In the genomic region with DNA sequence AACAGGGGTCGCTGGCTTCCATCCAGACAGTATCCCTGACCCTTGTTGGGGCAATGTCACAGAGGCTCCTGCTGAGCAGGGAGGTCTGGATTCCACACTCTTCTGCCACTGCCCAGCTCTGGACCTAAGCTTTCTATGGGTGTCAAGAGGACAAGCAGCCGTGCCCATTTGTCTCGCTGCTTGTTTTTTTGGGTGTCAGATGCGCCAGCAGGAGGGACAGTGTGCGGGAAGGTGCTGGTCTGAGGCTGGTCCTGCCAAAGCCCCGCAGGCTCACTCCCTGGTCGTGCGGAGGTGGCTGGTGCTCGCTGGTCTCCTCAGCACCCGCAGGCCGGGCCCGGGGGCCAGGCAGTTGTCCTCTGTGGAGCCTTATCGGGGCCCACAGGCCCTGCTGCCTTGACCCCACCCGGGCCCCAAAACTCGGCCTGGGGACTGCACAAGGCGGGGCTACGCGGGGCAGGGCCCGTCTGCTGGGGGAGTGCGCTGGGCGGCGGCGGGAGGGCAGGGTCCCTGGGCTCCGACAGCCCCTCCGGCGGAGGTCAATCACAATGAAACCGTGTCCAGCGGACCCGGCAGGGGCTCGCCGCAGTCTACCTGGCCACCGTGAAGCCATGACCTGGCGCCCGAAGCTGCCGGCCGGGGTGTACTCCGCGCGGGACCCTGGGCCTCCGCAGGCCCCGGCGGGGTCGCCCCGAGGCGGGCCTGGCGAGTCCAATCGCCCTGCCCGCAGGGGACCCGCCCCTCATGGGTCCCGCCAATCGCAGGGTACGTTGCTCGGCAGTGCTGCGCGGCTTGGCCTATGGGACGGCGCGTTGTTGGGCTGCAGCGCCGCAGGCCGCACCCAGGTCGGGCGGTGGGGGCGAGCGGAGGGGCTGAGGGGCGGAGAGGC, we compare ENCODE assay signal across 8 cellular contexts. TPM values are rescaled to one million over a fixed set of nuclear protein-coding genes. Genes with fewer than 3 reads are reported as not detected.
DNase-seq lines count a peak whose midpoint lies in the region; ATAC-seq and TF ChIP-seq lines count a peak whose summit lies in the region.

A gene with protein sequence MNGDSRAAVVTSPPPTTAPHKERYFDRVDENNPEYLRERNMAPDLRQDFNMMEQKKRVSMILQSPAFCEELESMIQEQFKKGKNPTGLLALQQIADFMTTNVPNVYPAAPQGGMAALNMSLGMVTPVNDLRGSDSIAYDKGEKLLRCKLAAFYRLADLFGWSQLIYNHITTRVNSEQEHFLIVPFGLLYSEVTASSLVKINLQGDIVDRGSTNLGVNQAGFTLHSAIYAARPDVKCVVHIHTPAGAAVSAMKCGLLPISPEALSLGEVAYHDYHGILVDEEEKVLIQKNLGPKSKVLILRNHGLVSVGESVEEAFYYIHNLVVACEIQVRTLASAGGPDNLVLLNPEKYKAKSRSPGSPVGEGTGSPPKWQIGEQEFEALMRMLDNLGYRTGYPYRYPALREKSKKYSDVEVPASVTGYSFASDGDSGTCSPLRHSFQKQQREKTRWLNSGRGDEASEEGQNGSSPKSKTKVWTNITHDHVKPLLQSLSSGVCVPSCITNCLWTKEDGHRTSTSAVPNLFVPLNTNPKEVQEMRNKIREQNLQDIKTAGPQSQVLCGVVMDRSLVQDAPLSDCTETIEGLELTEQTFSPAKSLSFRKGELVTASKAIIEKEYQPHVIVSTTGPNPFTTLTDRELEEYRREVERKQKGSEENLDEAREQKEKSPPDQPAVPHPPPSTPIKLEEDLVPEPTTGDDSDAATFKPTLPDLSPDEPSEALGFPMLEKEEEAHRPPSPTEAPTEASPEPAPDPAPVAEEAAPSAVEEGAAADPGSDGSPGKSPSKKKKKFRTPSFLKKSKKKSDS (plus strand): TSS at position 822 of the 886 bp plus-strand sequence. CDS start 32,072 bp downstream, outside the sequence.

- no peaks in the 10 kb centered on the region for H3K36me3 ChIP-seq in DOHH2 (ENCODE audit: control insufficient read depth, low read length)
- no peaks in the 10 kb centered on the region for H3K36me3 ChIP-seq in neural cell (ENCODE audit: insufficient read depth, low read length)

- H4K20me1 ChIP-seq in DOHH2 (ENCODE audit: control insufficient read depth, insufficient read depth, low read depth, low read length): peaks cover 23% of the 10 kb centered on the region; the same call in 1 of the 2 replicates
- no peaks in the 10 kb centered on the region for H4K20me1 ChIP-seq in neural cell (ENCODE audit: insufficient read depth)

- peak within 1 kb of the TSS; percentile 95 for H3K9ac ChIP-seq in neural cell (ENCODE audit: low read length)

- peak within 1 kb of the TSS; percentile 38 for H2AFZ ChIP-seq in neural cell (ENCODE audit: low read depth, low read length)

- H3K9me3 ChIP-seq in DOHH2 (ENCODE audit: control insufficient read depth, insufficient read depth, low read length) (no peaks in the 10 kb centered on the region), neural cell (ENCODE audit: low read length) (no peaks in the 10 kb centered on the region)

- peak within 1 kb of the TSS; percentile 98 for H3K4me2 ChIP-seq in DOHH2 (ENCODE audit: low read length)
- H3K4me2 ChIP-seq in neural cell (ENCODE audit: low read length): peak within 1 kb of the TSS; percentile 97

- H3K79me2 ChIP-seq in DOHH2 (ENCODE audit: control insufficient read depth, low read length): peaks cover 41% of the 10 kb centered on the region
- peaks cover 38% of the 10 kb centered on the region for H3K79me2 ChIP-seq in neural cell (replicated peaks; ENCODE audit: insufficient read depth, low read length)

- ATAC-seq in GM21717 (IDR thresholded peaks at IDR 0.05; ENCODE audit: unreplicated experiment): peak; percentile 77
- peak; percentile 98 for ATAC-seq in stimulated activated naive CD8-positive, alpha-beta T cell treated with anti-CD3 and anti-CD28 coated beads, Interleukin-15, amount 100 ng/mL, for 72 hours

- in situ Hi-C loops in KBM-7 (cut with MboI; ENCODE audit: low pct_unique_long_range_greater_than_20kb, low sequenced_read_pairs): no loop called here

- POLR2A ChIA-PET in RWPE1 (lab: Yijun Ruan, JAX; ENCODE audit: low non-redundant PET): no interaction called here

- H3K9me2 ChIP-seq in DOHH2 (replicated peaks; ENCODE audit: control insufficient read depth, low read length) (no peaks in the 10 kb centered on the region), neural cell (ENCODE audit: insufficient read depth, low read length) (no peaks in the 10 kb centered on the region)

- peak; percentile 8 for TF ChIP-seq RAD21 in neural cell (conservative IDR thresholded peaks at IDR 0.05)

- H3K4me1 ChIP-seq in DOHH2 (ENCODE audit: control insufficient read depth, low read length): peaks cover 44% of the 10 kb centered on the region

- H3F3A ChIP-seq in DOHH2 (ENCODE audit: control insufficient read depth, insufficient read depth): peaks cover 16% of the 10 kb centered on the region
- no peaks in the 10 kb centered on the region for H3F3A ChIP-seq in neural cell (ENCODE audit: insufficient read depth, low read length, poor library complexity, severe bottlenecking)

- H3K4me3 Mint-ChIP-seq in stimulated activated naive CD8-positive, alpha-beta T cell treated with anti-CD3 and anti-CD28 coated beads, Interleukin-15, amount 100 ng/mL, for 72 hours: peak within 1 kb of the TSS; percentile 85 to 90

- H3K27me3 ChIP-seq in DOHH2 (ENCODE audit: control insufficient read depth, low read length) (peaks cover 15% of the 10 kb centered on the region; the same call in 1 of the 2 replicates), neural cell (ENCODE audit: insufficient read depth, low read depth, low read length) (no peaks in the 10 kb centered on the region)

- CTCF ChIA-PET in RWPE1 (lab: Yijun Ruan, JAX): interaction anchor here (0.9 kb wide), 1 partner anchor 12 kb away, joined by 5 read pairs; no protein-coding TSS in a partner anchor

- no peaks in the 10 kb centered on the region for H3K27me3 Mint-ChIP-seq in stimulated activated naive CD8-positive, alpha-beta T cell treated with anti-CD3 and anti-CD28 coated beads, Interleukin-15, amount 100 ng/mL, for 72 hours

- H3K27ac ChIP-seq in DOHH2 (ENCODE audit: low read depth, low read length) (no peak within 1 kb of the TSS), RWPE1 (peak within 1 kb of the TSS; percentile 85), neural cell (ENCODE audit: low read length) (peak within 1 kb of the TSS; percentile 83)

- DNase-seq in KBM-7 (peak; percentile 98), RWPE1 (ENCODE audit: low spot score) (peak; percentile 99), fibroblast of the conjunctiva (ENCODE audit: low read depth) (peak; percentile 86)
- peak; percentile 98 for DNase-seq in activated effector memory CD4-positive, alpha-beta T cell treated with anti-CD3 and anti-CD28 coated beads, Interleukin-2, amount 50 U/mL, for 16 hours
- DNase-seq in stimulated activated naive CD8-positive, alpha-beta T cell treated with anti-CD3 and anti-CD28 coated beads, Interleukin-15, amount 100 ng/mL, for 72 hours: peak; percentile 97 to 99

- TF ChIP-seq CTCF in DOHH2 (IDR thresholded peaks at IDR 0.05; ENCODE audit: low read depth, low read length, poor library complexity, severe bottlenecking) (no peak), RWPE1 (conservative IDR thresholded peaks at IDR 0.05; ENCODE audit: low read depth) (no peak), neural cell (IDR thresholded peaks at IDR 0.05; ENCODE audit: poor library complexity, severe bottlenecking) (no peak)

- H3K4me3 ChIP-seq in DOHH2 (ENCODE audit: low read length) (peak within 1 kb of the TSS; percentile 94), neural cell (ENCODE audit: low read length) (peak within 1 kb of the TSS; percentile 95)

- TF ChIP-seq EP300 in neural cell (conservative IDR thresholded peaks at IDR 0.05; ENCODE audit: poor library complexity, severe bottlenecking): no peak

- peaks cover 8 to 9% of the 10 kb centered on the region in 2 donors for H3K9me3 Mint-ChIP-seq in stimulated activated naive CD8-positive, alpha-beta T cell treated with anti-CD3 and anti-CD28 coated beads, Interleukin-15, amount 100 ng/mL, for 72 hours

- H3K27ac Mint-ChIP-seq in stimulated activated naive CD8-positive, alpha-beta T cell treated with anti-CD3 and anti-CD28 coated beads, Interleukin-15, amount 100 ng/mL, for 72 hours: peak within 1 kb of the TSS; percentile 89 to 98

- H3K4me1 Mint-ChIP-seq in stimulated activated naive CD8-positive, alpha-beta T cell treated with anti-CD3 and anti-CD28 coated beads, Interleukin-15, amount 100 ng/mL, for 72 hours: peaks cover 63% of the 10 kb centered on the region

TF ChIP-seq in neural cell, 6 proteins besides CTCF, POLR2A, EP300 and RAD21:
- TF ChIP-seq TAF1 (IDR thresholded peaks at IDR 0.05; ENCODE audit: low read depth) (peak; percentile 47), POLR2AphosphoS5 (IDR thresholded peaks at IDR 0.05) (peak; percentile 83), EZH2 (IDR thresholded peaks at IDR 0.05; ENCODE audit: borderline replicate concordance, insufficient read depth, low read length, poor library complexity, severe bottlenecking) (no peak), SMC3 (conservative IDR thresholded peaks at IDR 0.05; ENCODE audit: poor library complexity) (no peak), MXI1 (conservative IDR thresholded peaks at IDR 0.05; ENCODE audit: poor library complexity, severe bottlenecking) (peak; percentile 62)
- TF ChIP-seq, protein P1, sequence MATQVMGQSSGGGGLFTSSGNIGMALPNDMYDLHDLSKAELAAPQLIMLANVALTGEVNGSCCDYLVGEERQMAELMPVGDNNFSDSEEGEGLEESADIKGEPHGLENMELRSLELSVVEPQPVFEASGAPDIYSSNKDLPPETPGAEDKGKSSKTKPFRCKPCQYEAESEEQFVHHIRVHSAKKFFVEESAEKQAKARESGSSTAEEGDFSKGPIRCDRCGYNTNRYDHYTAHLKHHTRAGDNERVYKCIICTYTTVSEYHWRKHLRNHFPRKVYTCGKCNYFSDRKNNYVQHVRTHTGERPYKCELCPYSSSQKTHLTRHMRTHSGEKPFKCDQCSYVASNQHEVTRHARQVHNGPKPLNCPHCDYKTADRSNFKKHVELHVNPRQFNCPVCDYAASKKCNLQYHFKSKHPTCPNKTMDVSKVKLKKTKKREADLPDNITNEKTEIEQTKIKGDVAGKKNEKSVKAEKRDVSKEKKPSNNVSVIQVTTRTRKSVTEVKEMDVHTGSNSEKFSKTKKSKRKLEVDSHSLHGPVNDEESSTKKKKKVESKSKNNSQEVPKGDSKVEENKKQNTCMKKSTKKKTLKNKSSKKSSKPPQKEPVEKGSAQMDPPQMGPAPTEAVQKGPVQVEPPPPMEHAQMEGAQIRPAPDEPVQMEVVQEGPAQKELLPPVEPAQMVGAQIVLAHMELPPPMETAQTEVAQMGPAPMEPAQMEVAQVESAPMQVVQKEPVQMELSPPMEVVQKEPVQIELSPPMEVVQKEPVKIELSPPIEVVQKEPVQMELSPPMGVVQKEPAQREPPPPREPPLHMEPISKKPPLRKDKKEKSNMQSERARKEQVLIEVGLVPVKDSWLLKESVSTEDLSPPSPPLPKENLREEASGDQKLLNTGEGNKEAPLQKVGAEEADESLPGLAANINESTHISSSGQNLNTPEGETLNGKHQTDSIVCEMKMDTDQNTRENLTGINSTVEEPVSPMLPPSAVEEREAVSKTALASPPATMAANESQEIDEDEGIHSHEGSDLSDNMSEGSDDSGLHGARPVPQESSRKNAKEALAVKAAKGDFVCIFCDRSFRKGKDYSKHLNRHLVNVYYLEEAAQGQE (IDR thresholded peaks at IDR 0.05; ENCODE audit: borderline replicate concordance): peak; percentile 63

RNA-seq across cellular contexts. Expression of the gene that starts here (rescaled TPM):
- polyA plus RNA-seq in neural cell: 180 and 190 TPM in 2 replicates
- 214 and 218 TPM in 2 replicates for polyA minus RNA-seq in neural cell
